Comparison of ENCODE assay signal across 8 cellular contexts in genomic region chr17:67996301-67997171, GRCh38. TPM values are rescaled to one million over a fixed set of nuclear protein-coding genes. Genes with fewer than 3 reads are reported as not detected.
DNase-seq lines count a peak whose midpoint lies in the region; ATAC-seq, FAIRE-seq and TF ChIP-seq lines count a peak whose summit lies in the region.
"Not testable (repeated sequence)": the region's sequence is repeated elsewhere in the genome, so short reads cannot be mapped to it uniquely, and the experiment has no call there.

Gene C17orf58, minus strand, starts transcription at chr17:67996469. Its CDS starts 271 bp downstream, at chr17:67996198.

- not testable (repeated sequence) for H3K27me3 ChIP-seq in endothelial cell of umbilical vein (ENCODE audit: control insufficient read depth in 2 of 2, insufficient read depth in 2 of 2, low read length in 2 of 2); osteoblast (ENCODE audit: insufficient read depth, low read length)
- peaks cover 0 to 13% (median 0%) of the 10 kb centered on the region in 3 donors for H3K27me3 ChIP-seq in stomach

- not testable (repeated sequence) for TF ChIP-seq POLR2A in endothelial cell of umbilical vein (IDR thresholded peaks at IDR 0.05; ENCODE audit: low read depth, low read length); stomach (IDR thresholded peaks at IDR 0.05)

- H4K20me1 ChIP-seq in endothelial cell of umbilical vein (replicated peaks; ENCODE audit: control insufficient read depth, extremely low read depth, insufficient read depth, low read length); osteoblast (ENCODE audit: insufficient read depth, low read length): not testable (repeated sequence)

- not testable (repeated sequence) for TF ChIP-seq CTCF in C4-2B (conservative IDR thresholded peaks at IDR 0.05); HFFc6 (IDR thresholded peaks at IDR 0.05); endothelial cell of umbilical vein (IDR thresholded peaks at IDR 0.05; ENCODE audit: extremely low read depth in 1 of 2, insufficient read depth in 1 of 2, low read depth in 1 of 2, low read length in 2 of 2); kidney (IDR thresholded peaks at IDR 0.05; ENCODE audit: borderline replicate concordance, extremely low read depth, insufficient read depth); osteoblast (IDR thresholded peaks at IDR 0.05; ENCODE audit: extremely low read depth, low read depth, low read length); stomach (IDR thresholded peaks at IDR 0.05)

- H3K36me3 ChIP-seq in SK-N-MC (ENCODE audit: insufficient read depth, low read length); endothelial cell of umbilical vein (ENCODE audit: control insufficient read depth in 2 of 2, extremely low read depth in 1 of 2, insufficient read depth in 2 of 2, low read length in 2 of 2); kidney (ENCODE audit: control insufficient read depth in 1 of 2, insufficient read depth in 2 of 2, low read length in 2 of 2); osteoblast (ENCODE audit: insufficient read depth, low read length); stomach: not testable (repeated sequence)

- peak; percentile 18 for ATAC-seq in activated naive CD8-positive, alpha-beta T cell treated with anti-CD3 and anti-CD28 coated beads, Interleukin-2, amount 50 U/mL, for 24 hours

- H3K36me3 Mint-ChIP-seq in HFFc6 (ENCODE audit: low read depth); activated naive CD8-positive, alpha-beta T cell treated with anti-CD3 and anti-CD28 coated beads, Interleukin-2, amount 50 U/mL, for 24 hours (ENCODE audit: low read depth): not testable (repeated sequence)

- H3K9me3 ChIP-seq in SK-N-MC (ENCODE audit: low read depth, low read length); endothelial cell of umbilical vein (replicated peaks; ENCODE audit: control insufficient read depth, insufficient read depth, low read length); kidney (ENCODE audit: control insufficient read depth in 1 of 2, low read length in 2 of 2); osteoblast (ENCODE audit: low read depth, low read length); stomach: not testable (repeated sequence)

- not testable (repeated sequence) for BruUV-seq in endothelial cell of umbilical vein (replicated peaks; lab: Mats Ljungman, UMichigan)

- not testable (repeated sequence) for H3K79me2 ChIP-seq in endothelial cell of umbilical vein (ENCODE audit: control insufficient read depth, insufficient read depth, low read length); osteoblast (ENCODE audit: insufficient read depth, low read length)

- H3K4me1 ChIP-seq in endothelial cell of umbilical vein (ENCODE audit: control insufficient read depth, extremely low read depth, insufficient read depth, low read length) (peaks cover 19% of the 10 kb centered on the region), osteoblast (ENCODE audit: insufficient read depth, low read length) (peaks cover 20% of the 10 kb centered on the region), stomach (peaks cover 26 to 42% (median 35%) of the 10 kb centered on the region in 4 donors)
- H3K4me1 ChIP-seq in kidney (ENCODE audit: control insufficient read depth in 1 of 2, insufficient read depth in 1 of 2, low read depth in 1 of 2, low read length in 2 of 2), result not testable (repeated sequence)

- FAIRE-seq in endothelial cell of umbilical vein (lab: Jason Lieb, UNC); kidney (lab: Jason Lieb, UNC): not testable (repeated sequence)

- H3K9ac ChIP-seq in SK-N-MC (ENCODE audit: insufficient read length) (peak within 1 kb of the TSS; percentile 65), endothelial cell of umbilical vein (replicated peaks; ENCODE audit: extremely low read depth, insufficient read depth, low read length) (peak within 1 kb of the TSS; percentile 81), kidney (ENCODE audit: low read length in 2 of 2) (peak within 1 kb of the TSS in 1 of 2 donors; percentile 65)

- intact Hi-C loops in endothelial cell of umbilical vein (cut with micrococcal nuclease); kidney (cut with DNase I); stomach (cut with DNase I; ENCODE audit: low total_unique reads): not testable (repeated sequence)

- 27 to 35% (median 29%) methylated on average over 22 to 25 of the region's 25 CpGs for WGBS in stomach, 5 donors

- H3K4me1 Mint-ChIP-seq in HFFc6 (ENCODE audit: low read depth), result peaks cover 33% of the 10 kb centered on the region
- H3K4me1 Mint-ChIP-seq in activated naive CD8-positive, alpha-beta T cell treated with anti-CD3 and anti-CD28 coated beads, Interleukin-2, amount 50 U/mL, for 24 hours, result peaks cover 42% of the 10 kb centered on the region

- H3K9me3 Mint-ChIP-seq in HFFc6; activated naive CD8-positive, alpha-beta T cell treated with anti-CD3 and anti-CD28 coated beads, Interleukin-2, amount 50 U/mL, for 24 hours: not testable (repeated sequence)

- H3K4me2 ChIP-seq in endothelial cell of umbilical vein (ENCODE audit: insufficient read depth, low read length), result peak within 1 kb of the TSS; percentile 64
- peak within 1 kb of the TSS; percentile 99 for H3K4me2 ChIP-seq in osteoblast (ENCODE audit: insufficient read depth, low read length)

- not testable (repeated sequence) for H3K9me1 ChIP-seq in endothelial cell of umbilical vein (replicated peaks; ENCODE audit: control insufficient read depth, extremely low read depth, insufficient read depth, low read length)

- DNase-seq in HFFc6; SK-N-MC (ENCODE audit: low read depth, low spot score); kidney: not testable (repeated sequence)
- DNase-seq in activated naive CD8-positive, alpha-beta T cell treated with anti-CD3 and anti-CD28 coated beads, Interleukin-2, amount 50 U/mL, for 24 hours, result peak; percentile 41
- DNase-seq in endothelial cell of umbilical vein (ENCODE audit: low read depth, low spot score) (peak; percentile 62), osteoblast (ENCODE audit: insufficient read length, low spot score, missing footprints) (peak; percentile 77), stomach (peak; percentile 23)

- dilution Hi-C loops in endothelial cell of umbilical vein (cut with MboI; ENCODE audit: extremely low pct_ligation_motif_present, low sequenced_read_pairs), result not testable (repeated sequence)

- H3K27ac ChIP-seq in C4-2B, result peak within 1 kb of the TSS; percentile 35
- H3K27ac ChIP-seq in SK-N-MC; kidney (ENCODE audit: low read depth in 2 of 2, low read length in 2 of 2): not testable (repeated sequence)
- peak within 1 kb of the TSS; percentile 62 for H3K27ac ChIP-seq in endothelial cell of umbilical vein (ENCODE audit: insufficient read depth, low read depth, low read length)
- peak within 1 kb of the TSS; percentile 79 for H3K27ac ChIP-seq in osteoblast (ENCODE audit: low read depth, low read length)
- H3K27ac ChIP-seq in stomach, result peak within 1 kb of the TSS in 4 of 5 donors; percentile 1 to 98 (median 96)

- peak within 1 kb of the TSS; percentile 88 for H3K4me3 ChIP-seq in SK-N-MC
- H3K4me3 ChIP-seq in endothelial cell of umbilical vein (replicated peaks in 1 of 3; ENCODE audit: insufficient read depth in 1 of 3, low read depth in 1 of 3, low read length in 3 of 3), result peak within 1 kb of the TSS; percentile 42 to 72 (median 63)
- H3K4me3 ChIP-seq in kidney (ENCODE audit: low read length in 2 of 2), result peak within 1 kb of the TSS; percentile 74 to 78
- peak within 1 kb of the TSS; percentile 76 for H3K4me3 ChIP-seq in osteoblast (ENCODE audit: insufficient read depth, low read length)
- peak within 1 kb of the TSS; percentile 47 to 73 (median 60) for H3K4me3 ChIP-seq in stomach

- H2AFZ ChIP-seq in endothelial cell of umbilical vein (ENCODE audit: low read depth, low read length) (peak within 1 kb of the TSS; percentile 93), osteoblast (ENCODE audit: low read length) (peak within 1 kb of the TSS; percentile 85)

- CTCF ChIA-PET in endothelial cell of umbilical vein (lab: Charles Lee), result interaction anchor here (0.7 to 3.9 kb wide), 3 partner anchors 15 to 54 kb away, joined by 3 to 13 read pairs (median 11); no protein-coding TSS in a partner anchor

- not testable (repeated sequence) for H3K27me3 Mint-ChIP-seq in HFFc6 (ENCODE audit: insufficient read depth)
- H3K27me3 Mint-ChIP-seq in activated naive CD8-positive, alpha-beta T cell treated with anti-CD3 and anti-CD28 coated beads, Interleukin-2, amount 50 U/mL, for 24 hours, result peaks cover 23% of the 10 kb centered on the region

- not testable (repeated sequence) for TF ChIP-seq EP300 in stomach (IDR thresholded peaks at IDR 0.05)

- POLR2A ChIA-PET in endothelial cell of umbilical vein (lab: Charles Lee), result not testable (repeated sequence)

- peak within 1 kb of the TSS; percentile 87 for H3K4me3 Mint-ChIP-seq in HFFc6
- peak within 1 kb of the TSS; percentile 85 for H3K4me3 Mint-ChIP-seq in activated naive CD8-positive, alpha-beta T cell treated with anti-CD3 and anti-CD28 coated beads, Interleukin-2, amount 50 U/mL, for 24 hours

- peak within 1 kb of the TSS; percentile 75 for H3K27ac Mint-ChIP-seq in HFFc6
- peak within 1 kb of the TSS; percentile 53 for H3K27ac Mint-ChIP-seq in activated naive CD8-positive, alpha-beta T cell treated with anti-CD3 and anti-CD28 coated beads, Interleukin-2, amount 50 U/mL, for 24 hours

RNA-seq across cellular contexts. Expression of gene C17orf58, which starts in this region (rescaled TPM):
- 1 to 10 TPM; 5.4 to 6.6 (median 6.1) TPM for total RNA-seq in HFFc6 (2021; fragmentation: NEBNext Ultra II Directional; extraction: Animal tissue kit (Norgen Biotek cat#: 25700))
- total RNA-seq in endothelial cell of umbilical vein (13.4 and 24.5 TPM in 2 replicates), kidney (11.1 TPM), osteoblast (7.2 and 8.3 TPM in 2 replicates), stomach (10 to 100 TPM in 3 of 5 donors, 1 to 10 TPM in 1, not detected in 1; 4.9 to 32.2 (median 19.5) TPM)
- polyA plus RNA-seq in endothelial cell of umbilical vein (35.5 and 40.0 TPM in 2 replicates), kidney (ENCODE audit: insufficient read depth, low read depth, low replicate concordance) (10.0 TPM), stomach (10 to 100 TPM in 1 of 3 donors, 1 to 10 TPM in 2; 9.6 to 23.1 (median 10.0) TPM)
- polyA plus RNA-seq in endothelial cell of umbilical vein (2011; cell fraction: cytosol; rRNA removed), result 28.6 and 34.5 TPM in 2 replicates
- polyA plus RNA-seq in endothelial cell of umbilical vein (2011; cell fraction: nucleus; rRNA removed), result 38.6 and 39.9 TPM in 2 replicates
- 22.3 and 24.3 TPM in 2 replicates for polyA plus RNA-seq in endothelial cell of umbilical vein (2012)
- 25.1 and 29.9 TPM in 2 replicates for polyA minus RNA-seq in endothelial cell of umbilical vein
- 5.3 TPM for polyA minus RNA-seq in endothelial cell of umbilical vein (2011; cell fraction: cytosol; rRNA and poly(A)+ RNA removed)
- 13.5 and 20.5 TPM in 2 replicates for polyA minus RNA-seq in endothelial cell of umbilical vein (2011; cell fraction: nucleus; rRNA and poly(A)+ RNA removed)
